23 cellular contexts compared by ENCODE assay signal in genomic region chr3:119099785-119100184, GRCh38. TPM values are rescaled to one million over a fixed set of nuclear protein-coding genes. Genes with fewer than 3 reads are reported as not detected.
"Had no signal": no experiment of that assay in that cellular context is flagged by ENCODE, and none has a peak within 500 bp of the region (broad histone marks: within the 10 kb centered on the region; RNA-seq: fewer than 3 reads in every experiment).

No MANE protein-coding gene starts in this region.

- DNase-seq: activated CD4-positive, alpha-beta T cell treated with anti-CD3 and anti-CD28 coated beads, Interleukin-2, amount 10 ng/mL, durations not matched to agents 7 days and 5 days; activated CD4-positive, CD25-positive, alpha-beta regulatory T cell treated with anti-CD3 and anti-CD28 coated beads, Interleukin-2, amount 50 U/mL, for 72 hours; activated CD8-positive, alpha-beta T cell treated with anti-CD3 and anti-CD28 coated beads, Interleukin-2, amount 10 ng/mL, durations not matched to agents 7 days and 5 days; activated naive CD4-positive, alpha-beta T cell; adrenal gland; colonic mucosa; esophagus squamous epithelium; heart right ventricle; left colon; retina; stimulated activated CD4-positive, alpha-beta T cell treated with anti-CD3 and anti-CD28 coated beads, Interleukin-4, amount 100 ng/mL, for 24 hours; stimulated activated naive CD8-positive, alpha-beta T cell treated with anti-CD3 and anti-CD28 coated beads, Interleukin-15, Interleukin-2, amounts not matched to agents 100 U/mL and 50 U/mL, for 24 hours; upper lobe of left lung; WERI-Rb-1 had no signal

- H3K27me3 ChIP-seq: adrenal gland, breast epithelium, colonic mucosa, esophagus squamous epithelium, heart right ventricle, upper lobe of left lung had no signal

- H3K27ac ChIP-seq: adrenal gland, breast epithelium, colonic mucosa, esophagus squamous epithelium, heart right ventricle, upper lobe of left lung, WERI-Rb-1 had no signal

- H3K4me1 ChIP-seq: adrenal gland, breast epithelium, colonic mucosa, esophagus squamous epithelium, heart right ventricle, upper lobe of left lung had no signal

- H3K36me3 ChIP-seq: adrenal gland, breast epithelium, colonic mucosa, esophagus squamous epithelium, heart right ventricle, upper lobe of left lung, WERI-Rb-1 had no signal

- ATAC-seq: activated CD8-positive, alpha-beta T cell treated with anti-CD3 and anti-CD28 coated beads, Interleukin-2, amount 10 ng/mL, durations not matched to agents 7 days and 5 days; activated T-helper 17 cell treated with anti-CD3 and anti-CD28 coated beads, Interleukin-2, amount 50 U/mL, for 72 hours; heart right ventricle; left colon; natural killer cell treated with Interleukin-12 subunit alpha and Interleukin-12 subunit beta and Interleukin-15 and Interleukin-18, amount 100 ng/mL, for 72 hours; stimulated activated naive CD8-positive, alpha-beta T cell treated with anti-CD3 and anti-CD28 coated beads, Interleukin-15, Interleukin-2, amounts not matched to agents 100 U/mL and 50 U/mL, for 24 hours had no signal

- H3K4me3 ChIP-seq: adrenal gland, breast epithelium, colonic mucosa, esophagus squamous epithelium, heart right ventricle, upper lobe of left lung had no signal

- H3K9me3 ChIP-seq: adrenal gland, breast epithelium, colonic mucosa, esophagus squamous epithelium, heart right ventricle, upper lobe of left lung had no signal

RNA-seq across cellular contexts. Expression of gene TEX55, which starts 46.2 kb away (rescaled TPM):
- total RNA-seq: activated CD4-positive, alpha-beta T cell treated with anti-CD3 and anti-CD28 coated beads, Interleukin-2, amount 10 ng/mL, durations not matched to agents 7 days and 5 days; activated CD8-positive, alpha-beta T cell treated with anti-CD3 and anti-CD28 coated beads, Interleukin-2, amount 10 ng/mL, durations not matched to agents 7 days and 5 days; activated T-helper 17 cell treated with anti-CD3 and anti-CD28 coated beads, Interleukin-2, amount 50 U/mL, for 72 hours; adrenal gland; breast epithelium; colonic mucosa; esophagus squamous epithelium; fibroblast of villous mesenchyme; heart right ventricle; left colon; lower leg skin; natural killer cell treated with Interleukin-12 subunit alpha and Interleukin-12 subunit beta and Interleukin-15 and Interleukin-18, amount 100 ng/mL, for 72 hours; osteocyte; progenitor cell of endocrine pancreas; upper lobe of left lung had no signal
- polyA plus RNA-seq: adrenal gland, heart right ventricle, keratinocyte, thymus had no signal
